Comparison of ENCODE assay signal across 10 cellular contexts in the genomic region with DNA sequence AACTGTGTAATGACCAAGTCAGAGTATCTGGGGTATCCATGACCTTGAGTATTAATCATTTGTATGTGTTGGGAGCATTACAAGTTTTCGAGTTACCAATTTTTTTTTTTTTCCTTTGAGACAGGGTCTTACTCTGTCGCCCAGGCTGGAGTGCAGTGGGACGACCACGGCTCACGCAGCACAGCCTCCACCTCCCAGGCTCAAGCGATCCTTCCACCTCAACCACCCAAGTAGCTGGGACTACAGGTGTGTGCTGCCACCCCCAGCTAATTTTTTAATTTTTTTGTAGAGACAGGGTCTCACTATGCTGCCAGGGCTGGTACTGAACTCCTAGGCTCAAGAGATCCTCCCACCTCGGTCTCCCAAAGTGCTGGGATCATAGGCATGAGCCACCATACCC. TPM values are rescaled to one million over a fixed set of nuclear protein-coding genes. Genes with fewer than 3 reads are reported as not detected.
DNase-seq lines count a peak whose midpoint lies in the region; ATAC-seq and TF ChIP-seq lines count a peak whose summit lies in the region.
"Had no signal": no experiment of that assay in that cellular context is flagged by ENCODE, and none has a peak within 500 bp of the region (broad histone marks: within the 10 kb centered on the region; RNA-seq: fewer than 3 reads in every experiment).

No MANE protein-coding gene starts in this region.

- peak overlapping the region; percentile 65 for H3K4me3 Mint-ChIP-seq in MCF 10A (ENCODE audit: unreplicated experiment)

- H3K27ac Mint-ChIP-seq in MCF 10A (ENCODE audit: low read depth, unreplicated experiment) = peak overlapping the region; percentile 87

- TF ChIP-seq CTCF in heart left ventricle (IDR thresholded peaks at IDR 0.05) = no peak
- no peak for TF ChIP-seq CTCF in MCF 10A (IDR thresholded peaks at IDR 0.05; ENCODE audit: unreplicated experiment)
- TF ChIP-seq CTCF in upper lobe of right lung (IDR thresholded peaks at IDR 0.05) = no peak

- peaks cover 47% of the 10 kb centered on the region for H3K4me1 Mint-ChIP-seq in MCF 10A (ENCODE audit: insufficient read depth, unreplicated experiment)

- peaks cover 48 to 98% (median 92%) of the 10 kb centered on the region in 12 donors for H3K4me1 ChIP-seq in heart left ventricle
- H3K4me1 ChIP-seq in mucosa of rectum (ENCODE audit: control insufficient read depth in 2 of 2, insufficient read depth in 2 of 2, low read length in 2 of 2) = peaks cover 24 to 25% of the 10 kb centered on the region in 2 donors
- peaks cover 91% of the 10 kb centered on the region for H3K4me1 ChIP-seq in upper lobe of right lung

- no peak for TF ChIP-seq POLR2A in heart left ventricle (IDR thresholded peaks at IDR 0.05)

- WGBS in heart left ventricle, 4 donors = 78 to 87% (median 80%) methylated on average over 7 of the region's 7 CpGs

- H3K9ac ChIP-seq in mucosa of rectum (ENCODE audit: low read depth in 1 of 2, low read length in 2 of 2) = no peak overlapping the region

- no TSS peak for BruUV-seq in MCF 10A (replicated peaks; lab: Mats Ljungman, UMichigan)

- peaks cover 28% of the 10 kb centered on the region for H3K36me3 Mint-ChIP-seq in MCF 10A (ENCODE audit: insufficient read depth, unreplicated experiment)

- CTCF ChIA-PET in MCF 10A (lab: Yijun Ruan, JAX) = interaction anchor here (0.7 to 3.4 kb wide), 4 partner anchors 11 to 274 kb away, joined by 3 to 8 read pairs (median 3); no protein-coding TSS in a partner anchor

- H3K27ac ChIP-seq in heart left ventricle = peak overlapping the region; percentile 75 to 96 (median 93)
- H3K27ac ChIP-seq in mucosa of rectum (ENCODE audit: low read depth in 2 of 2, low read length in 2 of 2) = peak overlapping the region; percentile 78 to 81
- H3K27ac ChIP-seq in upper lobe of right lung = peak overlapping the region; percentile 94

- no peak for DNase-seq in heart left ventricle
- no peak for DNase-seq in left ventricle myocardium superior
- no peak for DNase-seq in MCF 10A (ENCODE audit: unreplicated experiment)
- DNase-seq in upper lobe of right lung = no peak
- DNase-seq: naive B cell had no signal

- POLR2A ChIA-PET in MCF 10A (lab: Yijun Ruan, JAX) = interaction anchor here (0.6 to 2.7 kb wide), 13 partner anchors 9 to 1276 kb away, joined by 3 to 28 read pairs (median 5); a partner anchor contains a TSS

- H3K9me3 Mint-ChIP-seq in MCF 10A (ENCODE audit: unreplicated experiment) = no peaks in the 10 kb centered on the region
- H3K9me3 Mint-ChIP-seq: naive B cell had no signal

- H3K9me3 ChIP-seq in heart left ventricle (no peaks in the 10 kb centered on the region), mucosa of rectum (ENCODE audit: control insufficient read depth in 2 of 2, low read length in 2 of 2) (no peaks in the 10 kb centered on the region), upper lobe of right lung (no peaks in the 10 kb centered on the region)

- intact Hi-C loops in heart left ventricle (cut with DNase I) (loop anchor here in 1 of 10 donors (2.0 kb wide), 1 partner anchor 15 kb away; no protein-coding TSS in a partner anchor), left ventricle myocardium superior (cut with micrococcal nuclease) (no loop called here), MCF 10A (cut with micrococcal nuclease) (loop anchor here (2.0 kb wide), 1 partner anchor 19 kb away; a partner anchor contains a TSS), upper lobe of right lung (cut with DNase I) (no loop called here)

- peaks cover 0 to 42% (median 15%) of the 10 kb centered on the region in 9 donors for H3K36me3 ChIP-seq in heart left ventricle
- H3K36me3 ChIP-seq in mucosa of rectum (ENCODE audit: control insufficient read depth in 2 of 2, insufficient read depth in 2 of 2, low read length in 2 of 2) = peaks cover 16 to 18% of the 10 kb centered on the region in 2 donors
- H3K36me3 ChIP-seq in upper lobe of right lung = peaks cover 11% of the 10 kb centered on the region

- H3K27me3 ChIP-seq in heart left ventricle (no peaks in the 10 kb centered on the region), mucosa of rectum (ENCODE audit: control insufficient read depth in 2 of 2, insufficient read depth in 2 of 2, low read length in 2 of 2) (no peaks in the 10 kb centered on the region), upper lobe of right lung (no peaks in the 10 kb centered on the region)

- H3K4me3 ChIP-seq in heart left ventricle (no peak overlapping the region), mucosa of rectum (ENCODE audit: low read length in 2 of 2) (no peak overlapping the region), upper lobe of right lung (no peak overlapping the region)

- ATAC-seq in heart left ventricle = no peak
- no peak for ATAC-seq in left ventricle myocardium superior
- ATAC-seq in upper lobe of right lung = no peak
- ATAC-seq in GM19467 (IDR thresholded peaks at IDR 0.05; ENCODE audit: unreplicated experiment) = no peak
- ATAC-seq in activated CD4-positive, CD25-positive, alpha-beta regulatory T cell treated with anti-CD3 and anti-CD28 coated beads, Interleukin-2, amount 50 U/mL, for 24 hours = no peak
- ATAC-seq in HG03135 (IDR thresholded peaks at IDR 0.05; ENCODE audit: unreplicated experiment) = no peak

- H3K27me3 Mint-ChIP-seq in MCF 10A (ENCODE audit: insufficient read depth, unreplicated experiment) = no peaks in the 10 kb centered on the region
- H3K27me3 Mint-ChIP-seq: naive B cell had no signal

RNA-seq across cellular contexts. Expression of a gene that starts 19.7 kb away (rescaled TPM):
- 10 to 100 TPM; 20.2 to 45.8 (median 34.3) TPM for total RNA-seq in heart left ventricle
- polyA plus RNA-seq in heart left ventricle = 10 to 100 TPM in 1 of 2 donors, 1 to 10 TPM in 1; 7.8 to 15.2 TPM
- 31.2 TPM for total RNA-seq in left ventricle myocardium superior
- 33.4 and 41.4 TPM in 2 replicates for total RNA-seq in MCF 10A (2022)
- total RNA-seq in upper lobe of right lung = 46.0 TPM

RNA-seq across cellular contexts. Expression of a gene that starts 42.2 kb away (rescaled TPM):
- not detected for total RNA-seq in heart left ventricle
- not detected for polyA plus RNA-seq in heart left ventricle
- not detected for total RNA-seq in left ventricle myocardium superior
- total RNA-seq in MCF 10A (2022) = not detected in 2 replicates
- total RNA-seq in upper lobe of right lung = 0.26 TPM
- polyA plus RNA-seq: BJ had no signal
